In the genomic region with DNA sequence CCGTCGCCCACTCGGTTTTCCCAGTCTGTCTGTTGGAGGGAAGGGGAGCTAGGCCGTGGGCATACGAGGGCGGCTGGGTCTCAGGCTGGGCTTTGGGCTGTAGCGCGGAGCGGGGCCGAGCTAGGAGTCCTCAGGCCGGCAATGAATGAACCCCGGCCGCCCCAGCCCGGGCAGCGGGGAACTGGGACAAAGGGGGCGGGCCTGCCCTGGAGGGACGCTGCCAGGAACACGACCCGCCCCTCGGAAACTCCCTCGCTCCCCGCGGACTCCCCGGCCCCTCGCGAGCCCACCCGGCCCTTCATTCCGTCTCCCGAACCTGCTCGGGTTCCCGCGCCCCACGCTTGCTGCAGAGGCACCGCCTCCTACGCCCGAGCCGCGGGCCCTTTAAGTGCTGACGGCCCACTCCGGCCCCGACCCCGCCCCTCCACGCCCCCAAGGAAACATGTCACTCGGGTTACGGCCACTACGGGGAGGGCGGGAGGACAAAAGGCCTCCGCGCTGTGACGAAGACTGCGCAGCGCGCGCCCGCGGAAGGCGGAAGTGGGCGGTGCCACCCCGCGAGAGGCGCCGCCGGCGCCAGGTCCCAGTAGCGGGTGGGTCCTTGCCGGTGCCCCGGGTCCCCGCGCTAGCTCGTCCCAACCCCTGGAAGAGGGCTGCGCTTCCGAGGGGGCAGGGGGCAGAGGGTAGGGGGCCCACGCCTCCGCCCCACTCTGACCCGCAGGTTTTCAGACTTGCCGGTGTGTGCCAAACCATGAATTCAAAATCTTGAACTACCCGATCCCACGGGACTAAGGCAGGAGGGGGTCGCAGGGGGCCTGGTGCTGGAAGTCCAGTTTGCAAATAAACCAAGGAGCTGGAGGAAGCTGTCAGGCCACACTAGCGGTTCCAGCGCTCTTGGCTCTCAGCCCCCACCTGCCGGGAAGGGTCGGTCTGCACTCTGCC, we compare ENCODE assay signal across 1 cellular context.
TF ChIP-seq lines count a peak whose summit lies in the region.

A gene (minus strand): TSS at position 359 of the 942 bp plus-strand sequence. CDS start 1,747 bp downstream, outside the sequence.

TF ChIP-seq in HEK293, 187 proteins besides CTCF, POLR2A, EP300 and RAD21 (continued from another document and continues in another):
- TF ChIP-seq, protein P1, sequence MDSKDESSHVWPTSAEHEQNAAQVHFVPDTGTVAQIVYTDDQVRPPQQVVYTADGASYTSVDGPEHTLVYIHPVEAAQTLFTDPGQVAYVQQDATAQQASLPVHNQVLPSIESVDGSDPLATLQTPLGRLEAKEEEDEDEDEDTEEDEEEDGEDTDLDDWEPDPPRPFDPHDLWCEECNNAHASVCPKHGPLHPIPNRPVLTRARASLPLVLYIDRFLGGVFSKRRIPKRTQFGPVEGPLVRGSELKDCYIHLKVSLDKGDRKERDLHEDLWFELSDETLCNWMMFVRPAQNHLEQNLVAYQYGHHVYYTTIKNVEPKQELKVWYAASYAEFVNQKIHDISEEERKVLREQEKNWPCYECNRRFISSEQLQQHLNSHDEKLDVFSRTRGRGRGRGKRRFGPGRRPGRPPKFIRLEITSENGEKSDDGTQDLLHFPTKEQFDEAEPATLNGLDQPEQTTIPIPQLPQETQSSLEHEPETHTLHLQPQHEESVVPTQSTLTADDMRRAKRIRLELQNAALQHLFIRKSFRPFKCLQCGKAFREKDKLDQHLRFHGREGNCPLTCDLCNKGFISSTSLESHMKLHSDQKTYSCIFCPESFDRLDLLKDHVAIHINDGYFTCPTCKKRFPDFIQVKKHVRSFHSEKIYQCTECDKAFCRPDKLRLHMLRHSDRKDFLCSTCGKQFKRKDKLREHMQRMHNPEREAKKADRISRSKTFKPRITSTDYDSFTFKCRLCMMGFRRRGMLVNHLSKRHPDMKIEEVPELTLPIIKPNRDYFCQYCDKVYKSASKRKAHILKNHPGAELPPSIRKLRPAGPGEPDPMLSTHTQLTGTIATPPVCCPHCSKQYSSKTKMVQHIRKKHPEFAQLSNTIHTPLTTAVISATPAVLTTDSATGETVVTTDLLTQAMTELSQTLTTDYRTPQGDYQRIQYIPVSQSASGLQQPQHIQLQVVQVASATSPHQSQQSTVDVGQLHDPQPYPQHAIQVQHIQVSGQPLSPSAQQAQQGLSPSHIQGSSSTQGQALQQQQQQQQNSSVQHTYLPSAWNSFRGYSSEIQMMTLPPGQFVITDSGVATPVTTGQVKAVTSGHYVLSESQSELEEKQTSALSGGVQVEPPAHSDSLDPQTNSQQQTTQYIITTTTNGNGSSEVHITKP (tag by site-specific recombination; IDR thresholded peaks at IDR 0.05) = peak; percentile 73
- TF ChIP-seq ZNF558 (tag by site-specific recombination; IDR thresholded peaks at IDR 0.05) (no peak), KLF7 (tag by site-specific recombination; IDR thresholded peaks at IDR 0.05; ENCODE audit: borderline replicate concordance) (no peak), SP3 (tag by site-specific recombination; IDR thresholded peaks at IDR 0.05) (peak; percentile 96), ZNF677 (tag by site-specific recombination; IDR thresholded peaks at IDR 0.05) (no peak), ZNF138 (tag by site-specific recombination; IDR thresholded peaks at IDR 0.05; ENCODE audit: borderline replicate concordance) (no peak), ZNF19 (tag by site-specific recombination; IDR thresholded peaks at IDR 0.05; ENCODE audit: low read depth) (no peak), SP7 (tag by site-specific recombination; IDR thresholded peaks at IDR 0.05) (peak; percentile 58), ZNF184 (tag by site-specific recombination; IDR thresholded peaks at IDR 0.05) (no peak), ZNF501 (tag by site-specific recombination; IDR thresholded peaks at IDR 0.05) (no peak), GLI4 (tag by site-specific recombination; IDR thresholded peaks at IDR 0.05) (no peak), MYNN (tag by site-specific recombination; IDR thresholded peaks at IDR 0.05; ENCODE audit: borderline replicate concordance) (no peak), OSR2 (tag by site-specific recombination; IDR thresholded peaks at IDR 0.05) (0 out of 2 replicates have a peak, but pooled peaks have one; percentile 24), ZNF2 (tag by site-specific recombination; IDR thresholded peaks at IDR 0.05) (no peak), ZNF585B (tag by site-specific recombination; IDR thresholded peaks at IDR 0.05) (no peak), ZBTB20 (tag by site-specific recombination; IDR thresholded peaks at IDR 0.05) (peak; percentile 26; the same call in 1 of the 2 replicates), ZNF416 (tag by site-specific recombination; IDR thresholded peaks at IDR 0.05) (no peak), ZNF549 (tag by site-specific recombination; IDR thresholded peaks at IDR 0.05) (no peak), ZNF37A (tag by site-specific recombination; IDR thresholded peaks at IDR 0.05) (no peak), ZNF140 (tag by site-specific recombination; IDR thresholded peaks at IDR 0.05) (no peak), ZNF350 (tag by site-specific recombination; IDR thresholded peaks at IDR 0.05) (no peak), GLIS1 (tag by site-specific recombination; IDR thresholded peaks at IDR 0.05) (peak; percentile 4; the same call in 1 of the 2 replicates)
- TF ChIP-seq, protein P2, sequence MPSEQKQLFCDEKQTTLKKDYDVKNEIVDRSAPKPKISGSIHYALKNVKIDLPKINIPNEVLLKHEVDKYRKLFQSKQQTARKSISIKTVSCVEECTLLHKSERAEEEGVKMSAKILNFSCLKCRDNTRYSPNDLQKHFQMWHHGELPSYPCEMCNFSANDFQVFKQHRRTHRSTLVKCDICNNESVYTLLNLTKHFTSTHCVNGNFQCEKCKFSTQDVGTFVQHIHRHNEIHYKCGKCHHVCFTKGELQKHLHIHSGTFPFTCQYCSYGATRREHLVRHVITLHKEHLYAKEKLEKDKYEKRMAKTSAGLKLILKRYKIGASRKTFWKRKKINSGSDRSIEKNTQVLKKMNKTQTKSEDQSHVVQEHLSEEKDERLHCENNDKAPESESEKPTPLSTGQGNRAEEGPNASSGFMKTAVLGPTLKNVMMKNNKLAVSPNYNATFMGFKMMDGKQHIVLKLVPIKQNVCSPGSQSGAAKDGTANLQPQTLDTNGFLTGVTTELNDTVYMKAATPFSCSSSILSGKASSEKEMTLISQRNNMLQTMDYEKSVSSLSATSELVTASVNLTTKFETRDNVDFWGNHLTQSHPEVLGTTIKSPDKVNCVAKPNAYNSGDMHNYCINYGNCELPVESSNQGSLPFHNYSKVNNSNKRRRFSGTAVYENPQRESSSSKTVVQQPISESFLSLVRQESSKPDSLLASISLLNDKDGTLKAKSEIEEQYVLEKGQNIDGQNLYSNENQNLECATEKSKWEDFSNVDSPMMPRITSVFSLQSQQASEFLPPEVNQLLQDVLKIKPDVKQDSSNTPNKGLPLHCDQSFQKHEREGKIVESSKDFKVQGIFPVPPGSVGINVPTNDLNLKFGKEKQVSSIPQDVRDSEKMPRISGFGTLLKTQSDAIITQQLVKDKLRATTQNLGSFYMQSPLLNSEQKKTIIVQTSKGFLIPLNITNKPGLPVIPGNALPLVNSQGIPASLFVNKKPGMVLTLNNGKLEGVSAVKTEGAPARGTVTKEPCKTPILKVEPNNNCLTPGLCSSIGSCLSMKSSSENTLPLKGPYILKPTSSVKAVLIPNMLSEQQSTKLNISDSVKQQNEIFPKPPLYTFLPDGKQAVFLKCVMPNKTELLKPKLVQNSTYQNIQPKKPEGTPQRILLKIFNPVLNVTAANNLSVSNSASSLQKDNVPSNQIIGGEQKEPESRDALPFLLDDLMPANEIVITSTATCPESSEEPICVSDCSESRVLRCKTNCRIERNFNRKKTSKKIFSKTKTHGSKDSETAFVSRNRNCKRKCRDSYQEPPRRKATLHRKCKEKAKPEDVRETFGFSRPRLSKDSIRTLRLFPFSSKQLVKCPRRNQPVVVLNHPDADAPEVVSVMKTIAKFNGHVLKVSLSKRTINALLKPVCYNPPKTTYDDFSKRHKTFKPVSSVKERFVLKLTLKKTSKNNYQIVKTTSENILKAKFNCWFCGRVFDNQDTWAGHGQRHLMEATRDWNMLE (tag by site-specific recombination; conservative IDR thresholded peaks at IDR 0.05; ENCODE audit: low read depth) = no peak
- TF ChIP-seq, protein P3, sequence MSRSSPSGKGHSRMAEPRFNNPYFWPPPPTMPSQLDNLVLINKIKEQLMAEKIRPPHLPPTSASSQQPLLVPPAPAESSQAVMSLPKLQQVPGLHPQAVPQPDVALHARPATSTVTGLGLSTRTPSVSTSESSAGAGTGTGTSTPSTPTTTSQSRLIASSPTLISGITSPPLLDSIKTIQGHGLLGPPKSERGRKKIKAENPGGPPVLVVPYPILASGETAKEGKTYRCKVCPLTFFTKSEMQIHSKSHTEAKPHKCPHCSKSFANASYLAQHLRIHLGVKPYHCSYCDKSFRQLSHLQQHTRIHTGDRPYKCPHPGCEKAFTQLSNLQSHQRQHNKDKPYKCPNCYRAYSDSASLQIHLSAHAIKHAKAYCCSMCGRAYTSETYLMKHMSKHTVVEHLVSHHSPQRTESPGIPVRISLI (tag by site-specific recombination; IDR thresholded peaks at IDR 0.05) = no peak
- TF ChIP-seq, protein P4, sequence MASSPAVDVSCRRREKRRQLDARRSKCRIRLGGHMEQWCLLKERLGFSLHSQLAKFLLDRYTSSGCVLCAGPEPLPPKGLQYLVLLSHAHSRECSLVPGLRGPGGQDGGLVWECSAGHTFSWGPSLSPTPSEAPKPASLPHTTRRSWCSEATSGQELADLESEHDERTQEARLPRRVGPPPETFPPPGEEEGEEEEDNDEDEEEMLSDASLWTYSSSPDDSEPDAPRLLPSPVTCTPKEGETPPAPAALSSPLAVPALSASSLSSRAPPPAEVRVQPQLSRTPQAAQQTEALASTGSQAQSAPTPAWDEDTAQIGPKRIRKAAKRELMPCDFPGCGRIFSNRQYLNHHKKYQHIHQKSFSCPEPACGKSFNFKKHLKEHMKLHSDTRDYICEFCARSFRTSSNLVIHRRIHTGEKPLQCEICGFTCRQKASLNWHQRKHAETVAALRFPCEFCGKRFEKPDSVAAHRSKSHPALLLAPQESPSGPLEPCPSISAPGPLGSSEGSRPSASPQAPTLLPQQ (tag by site-specific recombination; IDR thresholded peaks at IDR 0.05) = peak; percentile 75
- TF ChIP-seq, protein P5, sequence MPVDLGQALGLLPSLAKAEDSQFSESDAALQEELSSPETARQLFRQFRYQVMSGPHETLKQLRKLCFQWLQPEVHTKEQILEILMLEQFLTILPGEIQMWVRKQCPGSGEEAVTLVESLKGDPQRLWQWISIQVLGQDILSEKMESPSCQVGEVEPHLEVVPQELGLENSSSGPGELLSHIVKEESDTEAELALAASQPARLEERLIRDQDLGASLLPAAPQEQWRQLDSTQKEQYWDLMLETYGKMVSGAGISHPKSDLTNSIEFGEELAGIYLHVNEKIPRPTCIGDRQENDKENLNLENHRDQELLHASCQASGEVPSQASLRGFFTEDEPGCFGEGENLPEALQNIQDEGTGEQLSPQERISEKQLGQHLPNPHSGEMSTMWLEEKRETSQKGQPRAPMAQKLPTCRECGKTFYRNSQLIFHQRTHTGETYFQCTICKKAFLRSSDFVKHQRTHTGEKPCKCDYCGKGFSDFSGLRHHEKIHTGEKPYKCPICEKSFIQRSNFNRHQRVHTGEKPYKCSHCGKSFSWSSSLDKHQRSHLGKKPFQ (tag by site-specific recombination; IDR thresholded peaks at IDR 0.05) = no peak
- TF ChIP-seq, protein P6, sequence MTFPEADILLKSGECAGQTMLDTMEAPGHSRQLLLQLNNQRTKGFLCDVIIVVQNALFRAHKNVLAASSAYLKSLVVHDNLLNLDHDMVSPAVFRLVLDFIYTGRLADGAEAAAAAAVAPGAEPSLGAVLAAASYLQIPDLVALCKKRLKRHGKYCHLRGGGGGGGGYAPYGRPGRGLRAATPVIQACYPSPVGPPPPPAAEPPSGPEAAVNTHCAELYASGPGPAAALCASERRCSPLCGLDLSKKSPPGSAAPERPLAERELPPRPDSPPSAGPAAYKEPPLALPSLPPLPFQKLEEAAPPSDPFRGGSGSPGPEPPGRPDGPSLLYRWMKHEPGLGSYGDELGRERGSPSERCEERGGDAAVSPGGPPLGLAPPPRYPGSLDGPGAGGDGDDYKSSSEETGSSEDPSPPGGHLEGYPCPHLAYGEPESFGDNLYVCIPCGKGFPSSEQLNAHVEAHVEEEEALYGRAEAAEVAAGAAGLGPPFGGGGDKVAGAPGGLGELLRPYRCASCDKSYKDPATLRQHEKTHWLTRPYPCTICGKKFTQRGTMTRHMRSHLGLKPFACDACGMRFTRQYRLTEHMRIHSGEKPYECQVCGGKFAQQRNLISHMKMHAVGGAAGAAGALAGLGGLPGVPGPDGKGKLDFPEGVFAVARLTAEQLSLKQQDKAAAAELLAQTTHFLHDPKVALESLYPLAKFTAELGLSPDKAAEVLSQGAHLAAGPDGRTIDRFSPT (tag by site-specific recombination; IDR thresholded peaks at IDR 0.05) = peak; percentile 94
- TF ChIP-seq, protein P7, sequence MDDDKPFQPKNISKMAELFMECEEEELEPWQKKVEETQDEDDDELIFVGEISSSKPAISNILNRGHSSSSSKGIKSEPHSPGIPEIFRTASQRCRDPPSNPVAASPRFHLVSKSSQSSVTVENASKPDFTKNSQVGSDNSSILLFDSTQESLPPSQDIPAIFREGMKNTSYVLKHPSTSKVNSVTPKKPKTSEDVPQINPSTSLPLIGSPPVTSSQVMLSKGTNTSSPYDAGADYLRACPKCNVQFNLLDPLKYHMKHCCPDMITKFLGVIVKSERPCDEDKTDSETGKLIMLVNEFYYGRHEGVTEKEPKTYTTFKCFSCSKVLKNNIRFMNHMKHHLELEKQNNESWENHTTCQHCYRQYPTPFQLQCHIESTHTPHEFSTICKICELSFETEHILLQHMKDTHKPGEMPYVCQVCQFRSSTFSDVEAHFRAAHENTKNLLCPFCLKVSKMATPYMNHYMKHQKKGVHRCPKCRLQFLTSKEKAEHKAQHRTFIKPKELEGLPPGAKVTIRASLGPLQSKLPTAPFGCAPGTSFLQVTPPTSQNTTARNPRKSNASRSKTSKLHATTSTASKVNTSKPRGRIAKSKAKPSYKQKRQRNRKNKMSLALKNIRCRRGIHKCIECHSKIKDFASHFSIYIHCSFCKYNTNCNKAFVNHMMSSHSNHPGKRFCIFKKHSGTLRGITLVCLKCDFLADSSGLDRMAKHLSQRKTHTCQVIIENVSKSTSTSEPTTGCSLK (tag by site-specific recombination; IDR thresholded peaks at IDR 0.05) = no peak
- TF ChIP-seq, protein P8, sequence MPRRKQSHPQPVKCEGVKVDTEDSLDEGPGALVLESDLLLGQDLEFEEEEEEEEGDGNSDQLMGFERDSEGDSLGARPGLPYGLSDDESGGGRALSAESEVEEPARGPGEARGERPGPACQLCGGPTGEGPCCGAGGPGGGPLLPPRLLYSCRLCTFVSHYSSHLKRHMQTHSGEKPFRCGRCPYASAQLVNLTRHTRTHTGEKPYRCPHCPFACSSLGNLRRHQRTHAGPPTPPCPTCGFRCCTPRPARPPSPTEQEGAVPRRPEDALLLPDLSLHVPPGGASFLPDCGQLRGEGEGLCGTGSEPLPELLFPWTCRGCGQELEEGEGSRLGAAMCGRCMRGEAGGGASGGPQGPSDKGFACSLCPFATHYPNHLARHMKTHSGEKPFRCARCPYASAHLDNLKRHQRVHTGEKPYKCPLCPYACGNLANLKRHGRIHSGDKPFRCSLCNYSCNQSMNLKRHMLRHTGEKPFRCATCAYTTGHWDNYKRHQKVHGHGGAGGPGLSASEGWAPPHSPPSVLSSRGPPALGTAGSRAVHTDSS (tag by site-specific recombination; IDR thresholded peaks at IDR 0.05) = peak; percentile 78
- TF ChIP-seq, protein P9, sequence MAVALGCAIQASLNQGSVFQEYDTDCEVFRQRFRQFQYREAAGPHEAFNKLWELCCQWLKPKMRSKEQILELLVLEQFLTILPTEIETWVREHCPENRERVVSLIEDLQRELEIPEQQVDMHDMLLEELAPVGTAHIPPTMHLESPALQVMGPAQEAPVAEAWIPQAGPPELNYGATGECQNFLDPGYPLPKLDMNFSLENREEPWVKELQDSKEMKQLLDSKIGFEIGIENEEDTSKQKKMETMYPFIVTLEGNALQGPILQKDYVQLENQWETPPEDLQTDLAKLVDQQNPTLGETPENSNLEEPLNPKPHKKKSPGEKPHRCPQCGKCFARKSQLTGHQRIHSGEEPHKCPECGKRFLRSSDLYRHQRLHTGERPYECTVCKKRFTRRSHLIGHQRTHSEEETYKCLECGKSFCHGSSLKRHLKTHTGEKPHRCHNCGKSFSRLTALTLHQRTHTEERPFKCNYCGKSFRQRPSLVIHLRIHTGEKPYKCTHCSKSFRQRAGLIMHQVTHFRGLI (tag by site-specific recombination; IDR thresholded peaks at IDR 0.05) = no peak
